ENCODE assay signal across 2 cellular contexts in genomic region chr1:113541108-113541507, GRCh38.
TF ChIP-seq lines count a peak whose summit lies in the region.

No MANE protein-coding gene starts in this region.

TF ChIP-seq in A549, 52 proteins besides CTCF, POLR2A, EP300 and RAD21 (continued from another document):
- TF ChIP-seq MAX (IDR thresholded peaks at IDR 0.05) (no peak), TP53 (CRISPR knock-in tag; IDR thresholded peaks at IDR 0.05) (no peak), HDAC2 (IDR thresholded peaks at IDR 0.05) (no peak), POLR2AphosphoS2 (conservative IDR thresholded peaks at IDR 0.05; ENCODE audit: low read length) (no peak), MYC (IDR thresholded peaks at IDR 0.05; ENCODE audit: borderline replicate concordance, low read length) (no peak), MAZ (IDR thresholded peaks at IDR 0.05; ENCODE audit: borderline replicate concordance, low read depth, low read length) (no peak)

TF ChIP-seq in IMR-90, 13 proteins besides CTCF, POLR2A, EP300 and RAD21 (continued from another document):
- TF ChIP-seq CEBPB (IDR thresholded peaks at IDR 0.05; ENCODE audit: low read depth, low read length) (no peak), CHD1 (IDR thresholded peaks at IDR 0.05; ENCODE audit: low read depth, low read length) (no peak), FOS (IDR thresholded peaks at IDR 0.05; ENCODE audit: low read depth, low read length) (no peak)
